In genomic region chr3:125990253-125990970, GRCh38 we compare ENCODE assay signal across 8 cellular contexts. TPM values are rescaled to one million over a fixed set of nuclear protein-coding genes. Genes with fewer than 3 reads are reported as not detected.
DNase-seq lines count a peak whose midpoint lies in the region; ATAC-seq lines count a peak whose summit lies in the region.

No MANE protein-coding gene starts in this region.

- peak; percentile 96 for ATAC-seq in GM18867 (IDR thresholded peaks at IDR 0.05; ENCODE audit: unreplicated experiment)
- peak; percentile 96 for ATAC-seq in HG03159 (IDR thresholded peaks at IDR 0.05; ENCODE audit: unreplicated experiment)

- DNase-seq in NCI-H748 treated with DMSO at 0.1 percent for 48 hours (lab: John Stamatoyannopoulos, UW) (peak; percentile 33), epidermal melanocyte (ENCODE audit: insufficient read length, low spot score) (peak; percentile 62), mucosa of gallbladder (ENCODE audit: low spot score) (peak; percentile 67), HPDE6-E6E7 (ENCODE audit: extremely low spot score) (no peak)
- peak; percentile 87 for DNase-seq in activated CD8-positive, alpha-beta memory T cell treated with anti-CD3 and anti-CD28 coated beads, Interleukin-2, amount 50 U/mL, for 48 hours
- DNase-seq in stimulated activated CD8-positive, alpha-beta memory T cell treated with anti-CD3 and anti-CD28 coated beads, Interleukin-4, amount 100 ng/mL, for 1 hour (ENCODE audit: low read depth in 2 of 2, low spot score in 1 of 2), result peak; percentile 29 to 57

RNA-seq across cellular contexts. Expression of gene ROPN1B, which starts 21.4 kb away (rescaled TPM):
- not detected for total RNA-seq in mucosa of gallbladder
